In genomic region chr2:26847663-26848335, GRCh38 we compare ENCODE assay signal across 9 cellular contexts. TPM values are rescaled to one million over a fixed set of nuclear protein-coding genes. Genes with fewer than 3 reads are reported as not detected.
DNase-seq lines count a peak whose midpoint lies in the region; ATAC-seq, FAIRE-seq and TF ChIP-seq lines count a peak whose summit lies in the region.
"Had no signal": no experiment of that assay in that cellular context is flagged by ENCODE, and none has a peak within 500 bp of the region (broad histone marks: within the 10 kb centered on the region; RNA-seq: fewer than 3 reads in every experiment).

Gene DPYSL5, plus strand, starts transcription at chr2:26848132. Its CDS starts 50,368 bp downstream, at chr2:26898500.

- no peaks in the 10 kb centered on the region for H3K9me3 Mint-ChIP-seq in central memory CD8-positive, alpha-beta T cell
- H3K9me3 Mint-ChIP-seq in natural killer cell, result no peaks in the 10 kb centered on the region

- no peak for DNase-seq in HepG2 (ENCODE audit: low spot score)
- DNase-seq in right lobe of liver, result no peak
- peak; percentile 97 for DNase-seq in NCI-H82 (lab: John Stamatoyannopoulos, UW)
- DNase-seq in central memory CD8-positive, alpha-beta T cell (ENCODE audit: low spot score in 2 of 2), result no peak
- DNase-seq in natural killer cell, result no peak
- no peak for DNase-seq in sciatic nerve (ENCODE audit: low spot score)
- DNase-seq in Kasumi-1 (lab: John Stamatoyannopoulos, UW), result no peak

- H2AFZ ChIP-seq in HepG2 (ENCODE audit: low read length), result no peak within 1 kb of the TSS

- H3K9ac ChIP-seq in HepG2 (ENCODE audit: insufficient read depth, low read depth, low read length), result no peak within 1 kb of the TSS

- WGBS in HepG2 (ENCODE audit: low lambda C conversion rate), result 15% methylated on average over 22 of the region's 82 CpGs
- no CpG with 5 or more reads among the region's 82 CpGs for WGBS in right lobe of liver (ENCODE audit: insufficient coverage, low coverage, low lambda C conversion rate, missing lambda C conversion rate)

- H3K4me3 ChIP-seq in HepG2 (replicated peaks in 1 of 3; ENCODE audit: insufficient read depth in 1 of 3, low read depth in 2 of 3, low read length in 3 of 3) (peak within 1 kb of the TSS; percentile 29 to 57 (median 40); a peak in 4 of 6 replicates), right lobe of liver (no peak within 1 kb of the TSS)

- no peaks in the 10 kb centered on the region for H3K9me3 ChIP-seq in HepG2 (ENCODE audit: low read length)
- H3K9me3 ChIP-seq in right lobe of liver, result no peaks in the 10 kb centered on the region

- no peak for TF ChIP-seq RAD21 in HepG2 (CRISPR knock-in tag; IDR thresholded peaks at IDR 0.05)

- H3K27me3 Mint-ChIP-seq in central memory CD8-positive, alpha-beta T cell, result peaks cover 82% of the 10 kb centered on the region
- peaks cover 40 to 43% of the 10 kb centered on the region in 2 donors for H3K27me3 Mint-ChIP-seq in natural killer cell (ENCODE audit: low read depth in 2 of 2)

- intact Hi-C loops in HepG2 (cut with micrococcal nuclease; ENCODE audit: unreplicated experiment) (no loop called here), right lobe of liver (cut with DNase I) (loop anchor here (5.0 to 10.0 kb wide), 2 partner anchors 95 to 177 kb away; no protein-coding TSS in a partner anchor), natural killer cell (cut with micrococcal nuclease) (loop anchor here (10.0 kb wide), 2 partner anchors 77 to 437 kb away; partner anchors contain the start of gene TRIM54), sciatic nerve (cut with DNase I) (loop anchor here (5.0 kb wide), 2 partner anchors 75 to 95 kb away; no protein-coding TSS in a partner anchor)

- TF ChIP-seq POLR2A in HepG2 (IDR thresholded peaks at IDR 0.05; ENCODE audit: insufficient read depth in 1 of 2, low read depth in 2 of 2, low read length in 2 of 2) (no peak), right lobe of liver (IDR thresholded peaks at IDR 0.05) (no peak)

- TF ChIP-seq CTCF in HepG2 (CRISPR knock-in tag; IDR thresholded peaks at IDR 0.05) (no peak), right lobe of liver (IDR thresholded peaks at IDR 0.05) (no peak), natural killer cell (IDR thresholded peaks at IDR 0.05) (no peak)

- H3K27me3 ChIP-seq in HepG2 (ENCODE audit: control insufficient read depth in 1 of 2, insufficient read depth in 2 of 2, low read length in 2 of 2), result peaks cover 21 to 81% of the 10 kb centered on the region in 2 experiments
- peaks cover 0 to 28% of the 10 kb centered on the region in 2 donors for H3K27me3 ChIP-seq in right lobe of liver

- H3K27ac ChIP-seq in HepG2 (ENCODE audit: extremely low read length, insufficient read depth, low read length) (no peak within 1 kb of the TSS), right lobe of liver (no peak within 1 kb of the TSS)

- no TSS peak for BruUV-seq in HepG2 (replicated peaks; lab: Mats Ljungman, UMichigan)

- TF ChIP-seq EP300 in HepG2 (IDR thresholded peaks at IDR 0.05; ENCODE audit: low read depth in 2 of 2, low read length in 2 of 2) (no peak), HepG2 (CRISPR knock-in tag; IDR thresholded peaks at IDR 0.05; ENCODE audit: borderline replicate concordance) (no peak)

- peak within 1 kb of the TSS; percentile 59 for H3K4me2 ChIP-seq in HepG2 (ENCODE audit: low read depth, low read length)

- CTCF ChIA-PET in HepG2 (lab: Yijun Ruan, JAX; ENCODE audit: low intra/inter-chr PET ratio, low total read pairs), result interaction anchor here (2.0 to 4.4 kb wide), 2 partner anchors 94 to 169 kb away, joined by 16 to 80 read pairs; no protein-coding TSS in a partner anchor

- no peaks in the 10 kb centered on the region for H3K79me2 ChIP-seq in HepG2 (ENCODE audit: insufficient read depth, low read length)

- POLR2A ChIA-PET in HepG2 (lab: Yijun Ruan, JAX), result no interaction called here

- H3K27ac Mint-ChIP-seq in central memory CD8-positive, alpha-beta T cell (ENCODE audit: low read depth), result no peak within 1 kb of the TSS
- no peak within 1 kb of the TSS for H3K27ac Mint-ChIP-seq in natural killer cell

- ATAC-seq in HepG2 (peak; percentile 17), right lobe of liver (no peak), natural killer cell (peak in 1 of 3 donors; percentile 23), sciatic nerve (no peak), HG03108 (IDR thresholded peaks at IDR 0.05; ENCODE audit: unreplicated experiment) (no peak)
- ATAC-seq in central memory CD8-positive, alpha-beta T cell (replicated peaks; ENCODE audit: extremely low read depth, poor library complexity, severe bottlenecking), result no peak

- H4K20me1 ChIP-seq in HepG2 (ENCODE audit: insufficient read depth, low read length), result peaks cover 6% of the 10 kb centered on the region; the same call in 1 of the 2 replicates

- peaks cover 19% of the 10 kb centered on the region for H3K4me1 Mint-ChIP-seq in central memory CD8-positive, alpha-beta T cell
- H3K4me1 Mint-ChIP-seq in natural killer cell, result peaks cover 0 to 13% of the 10 kb centered on the region in 2 donors

- no peak for FAIRE-seq in HepG2 (lab: Jason Lieb, UNC)
- FAIRE-seq: TTC549 had no signal

- H3K36me3 Mint-ChIP-seq in central memory CD8-positive, alpha-beta T cell (ENCODE audit: insufficient read depth), result no peaks in the 10 kb centered on the region
- H3K36me3 Mint-ChIP-seq in natural killer cell, result no peaks in the 10 kb centered on the region

- H3K4me3 Mint-ChIP-seq in central memory CD8-positive, alpha-beta T cell, result peak within 1 kb of the TSS; percentile 73
- peak within 1 kb of the TSS; percentile 52 for H3K4me3 Mint-ChIP-seq in natural killer cell

- in situ Hi-C loops in HepG2 (cut with HindIII; ENCODE audit: extremely low pct_ligation_motif_present, low pct_unique_long_range_greater_than_20kb), result loop anchor here (5.0 kb wide), 2 partner anchors 95 to 170 kb away; no protein-coding TSS in a partner anchor

- H3K4me1 ChIP-seq in HepG2 (ENCODE audit: insufficient read depth, low read length) (peaks cover 13% of the 10 kb centered on the region), right lobe of liver (peaks cover 0 to 21% (median 3%) of the 10 kb centered on the region in 4 donors)

- H3K36me3 ChIP-seq in HepG2 (replicated peaks in 1 of 2; ENCODE audit: control insufficient read depth in 1 of 2, insufficient read depth in 2 of 2, low read length in 2 of 2) (no peaks in the 10 kb centered on the region), right lobe of liver (no peaks in the 10 kb centered on the region)

TF ChIP-seq in HepG2, 621 proteins besides CTCF, POLR2A, EP300 and RAD21:
- TF ChIP-seq ONECUT2 (CRISPR knock-in tag; IDR thresholded peaks at IDR 0.05) (no peak), ZNF143 (CRISPR knock-in tag; IDR thresholded peaks at IDR 0.05) (peak; percentile 85), MBNL3 (CRISPR knock-in tag; conservative IDR thresholded peaks at IDR 0.05) (no peak), HNRNPK (IDR thresholded peaks at IDR 0.05; ENCODE audit: low read depth, low read length, poor library complexity, severe bottlenecking) (peak; percentile 50), THAP11 (CRISPR knock-in tag; IDR thresholded peaks at IDR 0.05) (peak; percentile 91), TFDP2 (CRISPR knock-in tag; IDR thresholded peaks at IDR 0.05) (0 out of 2 replicates have a peak, but pooled peaks have one; percentile 9), GABPB1 (CRISPR knock-in tag; IDR thresholded peaks at IDR 0.05) (peak; percentile 49; the same call in 1 of the 2 replicates)

RNA-seq across cellular contexts. Expression of gene DPYSL5, which starts in this region (rescaled TPM):
- total RNA-seq in HepG2 (2016; rRNA removed; fragmentation: Illumina TruSeq; extraction: Trizol), result not detected in 2 replicates
- total RNA-seq in HepG2 (2016; cell fraction: cytosol; rRNA removed; fragmentation: Illumina TruSeq; extraction: Trizol; ENCODE audit: low read depth), result not detected in 2 replicates
- total RNA-seq in HepG2 (2016; cell fraction: insoluble cytoplasmic fraction; rRNA removed; fragmentation: Illumina TruSeq; extraction: Trizol), result 0.02 and 0.09 TPM in 2 replicates
- 0.24 TPM in 1 of 2 replicates, not detected in the other for total RNA-seq in HepG2 (2016; cell fraction: membrane; rRNA removed; fragmentation: Illumina TruSeq; extraction: Trizol)
- total RNA-seq in HepG2 (2016; cell fraction: nucleus; rRNA removed; fragmentation: Illumina TruSeq; extraction: Trizol), result not detected in 2 replicates
- 0.03 and 0.15 TPM in 2 replicates for polyA plus RNA-seq in HepG2 (2011; rRNA removed)
- 0.03 and 0.05 TPM in 2 replicates for polyA plus RNA-seq in HepG2 (2011; cell fraction: cytosol; rRNA removed)
- not detected in 2 replicates for polyA plus RNA-seq in HepG2 (2011; cell fraction: nucleus; rRNA removed)
- polyA plus RNA-seq in HepG2 (2012), result not detected in 2 replicates
- polyA plus RNA-seq in HepG2 (2016; cell fraction: cytosol; fragmentation: Illumina TruSeq; extraction: Trizol; ENCODE audit: low read depth), result not detected in 2 replicates
- 0.12 and 0.19 TPM in 2 replicates for polyA plus RNA-seq in HepG2 (2016; cell fraction: insoluble cytoplasmic fraction; fragmentation: Illumina TruSeq; extraction: Trizol; ENCODE audit: low read depth)
- not detected in 2 replicates for polyA plus RNA-seq in HepG2 (2016; cell fraction: membrane; fragmentation: Illumina TruSeq; extraction: Trizol; ENCODE audit: low read depth)
- not detected in 2 replicates for polyA plus RNA-seq in HepG2 (2016; cell fraction: nucleus; fragmentation: Illumina TruSeq; extraction: Trizol; ENCODE audit: insufficient read depth, low read depth)
- 0.54 TPM in 1 of 2 replicates, not detected in the other for polyA minus RNA-seq in HepG2 (2011; rRNA and poly(A)+ RNA removed; ENCODE audit: low replicate concordance)
- polyA minus RNA-seq in HepG2 (2011; cell fraction: cytosol; rRNA and poly(A)+ RNA removed), result not detected in 2 replicates
- not detected in 2 replicates for polyA minus RNA-seq in HepG2 (2011; cell fraction: nucleus; rRNA and poly(A)+ RNA removed)
- total RNA-seq in right lobe of liver, result not detected
- not detected for total RNA-seq in natural killer cell
- not detected for total RNA-seq in sciatic nerve

Comparison
In these comparisons a context has a peak if more than half of its experiments do, and no peak if none do; other contexts are left out.
1. Peak in ATAC-seq, H3K4me3 ChIP-seq and H3K4me2 ChIP-seq in HepG2; RNA of the gene not detected or under 1 TPM.